In the genomic region with DNA sequence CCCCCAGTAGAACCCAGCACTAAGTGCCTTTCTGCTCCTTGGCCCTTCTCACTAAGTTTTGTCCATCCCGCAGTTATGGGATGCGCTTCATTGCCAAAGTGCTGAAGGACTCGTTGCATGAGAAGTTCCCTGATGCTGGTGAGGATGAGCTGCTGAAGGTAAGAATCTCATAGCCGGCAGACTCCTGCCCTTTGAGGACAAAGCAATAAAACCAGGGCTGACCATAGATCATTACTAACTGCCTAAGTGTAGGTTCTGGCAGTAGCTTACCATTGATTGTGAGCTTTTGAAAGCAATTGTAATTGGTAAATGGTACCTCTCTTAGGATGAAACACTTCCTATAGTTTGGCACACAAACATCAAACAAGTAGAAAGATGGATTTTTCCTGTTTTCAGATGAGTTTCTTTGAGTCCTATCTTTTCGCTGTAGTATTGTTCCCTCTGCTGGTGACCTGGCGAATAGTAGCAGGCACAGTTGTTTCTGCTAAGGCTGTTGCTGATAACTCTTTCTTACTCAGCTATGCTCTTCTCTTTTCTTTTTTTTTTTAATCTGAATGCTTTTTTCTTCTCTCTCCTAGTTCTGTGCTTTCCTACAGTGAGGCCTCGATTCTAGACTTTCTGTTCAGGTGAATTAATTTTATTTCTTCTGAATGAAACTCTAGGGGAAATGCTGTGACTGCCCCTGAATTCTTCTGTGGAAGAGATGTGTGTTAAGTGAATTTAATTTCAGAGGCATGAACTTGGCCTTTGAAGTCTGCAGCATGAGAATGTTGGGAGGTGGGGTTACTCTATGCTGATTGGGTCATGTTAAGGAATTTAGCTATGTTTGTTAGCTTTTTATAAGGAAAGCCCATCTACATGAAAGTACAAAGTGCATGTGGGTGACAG, we compare ENCODE assay signal across 8 cellular contexts. TPM values are rescaled to one million over a fixed set of nuclear protein-coding genes. Genes with fewer than 3 reads are reported as not detected.
DNase-seq lines count a peak whose midpoint lies in the region; ATAC-seq and TF ChIP-seq lines count a peak whose summit lies in the region.

No MANE protein-coding gene starts in this region.

- peaks cover 36% of the 10 kb centered on the region for H3K4me1 Mint-ChIP-seq in CD4-positive, alpha-beta T cell (ENCODE audit: low read depth)

- no peaks in the 10 kb centered on the region for H3K27me3 Mint-ChIP-seq in CD4-positive, alpha-beta T cell

- H3K27ac ChIP-seq in CD4-positive, alpha-beta T cell (ENCODE audit: low read depth, low read length) = no peak overlapping the region
- H3K27ac ChIP-seq in left ventricle myocardium inferior (replicated peaks) = peak overlapping the region; percentile 24

- no peak overlapping the region for H3K4me3 Mint-ChIP-seq in CD4-positive, alpha-beta T cell

- POLR2A ChIA-PET in CD4-positive, alpha-beta T cell (lab: Charles Lee) = interaction anchor here (1.4 to 1.7 kb wide), 3 partner anchors 120 to 189 kb away, joined by 3 to 9 read pairs (median 5); no protein-coding TSS in a partner anchor
- POLR2A ChIA-PET in HEK293T (lab: Yijun Ruan, JAX) = interaction anchor here (0.6 to 1.8 kb wide), 4 partner anchors 12 to 162 kb away, joined by 3 to 10 read pairs (median 3); a partner anchor contains a TSS

- H3K4me1 ChIP-seq in left ventricle myocardium inferior = no peaks in the 10 kb centered on the region

- no peaks in the 10 kb centered on the region for H3K27me3 ChIP-seq in CD4-positive, alpha-beta T cell (ENCODE audit: control insufficient read depth, insufficient read depth, low read length)
- no peaks in the 10 kb centered on the region for H3K27me3 ChIP-seq in left ventricle myocardium inferior (ENCODE audit: low read depth)

- H3K36me3 Mint-ChIP-seq in CD4-positive, alpha-beta T cell (ENCODE audit: low read depth) = peaks cover 97% of the 10 kb centered on the region

- CTCF ChIA-PET in CD4-positive, alpha-beta T cell (lab: Charles Lee) = interaction anchor here (0.5 to 4.8 kb wide), 12 partner anchors 12 to 196 kb away, joined by 3 to 37 read pairs (median 4); no protein-coding TSS in a partner anchor
- CTCF ChIA-PET in HEK293T (lab: Yijun Ruan, JAX) = interaction anchor here (0.6 to 2.8 kb wide), 18 partner anchors 15 to 342 kb away, joined by 3 to 54 read pairs (median 4); a partner anchor contains a TSS

- TF ChIP-seq CTCF in CD4-positive, alpha-beta T cell (IDR thresholded peaks at IDR 0.05) = peak; percentile 80
- TF ChIP-seq CTCF in left ventricle myocardium inferior (IDR thresholded peaks at IDR 0.05; ENCODE audit: borderline replicate concordance) = peak; percentile 77

- H3K27ac Mint-ChIP-seq in CD4-positive, alpha-beta T cell = no peak overlapping the region

- H3K36me3 ChIP-seq in left ventricle myocardium inferior = peaks cover 96% of the 10 kb centered on the region

- H3K4me3 ChIP-seq in left ventricle myocardium inferior = no peak overlapping the region

- peak; percentile 63 for ATAC-seq in CD4-positive, alpha-beta T cell (ENCODE audit: poor library complexity)
- ATAC-seq in GM21515 (IDR thresholded peaks at IDR 0.05; ENCODE audit: unreplicated experiment) = no peak
- ATAC-seq in GM19455 (IDR thresholded peaks at IDR 0.05; ENCODE audit: unreplicated experiment) = no peak

- H3K9me3 ChIP-seq in CD4-positive, alpha-beta T cell (ENCODE audit: control insufficient read depth, low read length) = no peaks in the 10 kb centered on the region
- H3K9me3 ChIP-seq in left ventricle myocardium inferior (replicated peaks) = no peaks in the 10 kb centered on the region

- no peaks in the 10 kb centered on the region for H3K9me3 Mint-ChIP-seq in CD4-positive, alpha-beta T cell

- intact Hi-C loops in CD4-positive, alpha-beta T cell (cut with DNase I, micrococcal nuclease) = loop anchor here (1.0 to 10.0 kb wide), 4 partner anchors 58 to 402 kb away; a partner anchor contains a TSS
- intact Hi-C loops in left ventricle myocardium inferior (cut with micrococcal nuclease) = loop anchor here (5.0 kb wide), 2 partner anchors 120 to 160 kb away; no protein-coding TSS in a partner anchor

- peak; percentile 17 to 49 (median 33) for DNase-seq in CD4-positive, alpha-beta T cell
- DNase-seq in HEK293T (ENCODE audit: extremely low spot score) (peak; percentile 62), SHP77 (lab: John Stamatoyannopoulos, UW) (peak; percentile 4 to 14), amygdala (lab: John Stamatoyannopoulos, UW) (peak in 38 of 56 donors; percentile 3 to 87 (median 34)), left ventricle myocardium inferior (no peak), retina (peak; percentile 50)

TF ChIP-seq in HEK293T, 16 proteins besides CTCF, POLR2A, EP300 and RAD21:
- TF ChIP-seq, protein P1, sequence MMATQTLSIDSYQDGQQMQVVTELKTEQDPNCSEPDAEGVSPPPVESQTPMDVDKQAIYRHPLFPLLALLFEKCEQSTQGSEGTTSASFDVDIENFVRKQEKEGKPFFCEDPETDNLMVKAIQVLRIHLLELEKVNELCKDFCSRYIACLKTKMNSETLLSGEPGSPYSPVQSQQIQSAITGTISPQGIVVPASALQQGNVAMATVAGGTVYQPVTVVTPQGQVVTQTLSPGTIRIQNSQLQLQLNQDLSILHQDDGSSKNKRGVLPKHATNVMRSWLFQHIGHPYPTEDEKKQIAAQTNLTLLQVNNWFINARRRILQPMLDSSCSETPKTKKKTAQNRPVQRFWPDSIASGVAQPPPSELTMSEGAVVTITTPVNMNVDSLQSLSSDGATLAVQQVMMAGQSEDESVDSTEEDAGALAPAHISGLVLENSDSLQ (IDR thresholded peaks at IDR 0.05) = 0 out of 2 replicates have a peak, but pooled peaks have one; percentile 8
- no peak for TF ChIP-seq FOXK2 (IDR thresholded peaks at IDR 0.05)
- no peak for TF ChIP-seq L3MBTL2 (conservative IDR thresholded peaks at IDR 0.05)
- TF ChIP-seq SP1 (IDR thresholded peaks at IDR 0.05) = no peak
- no peak for TF ChIP-seq FOXA1 (IDR thresholded peaks at IDR 0.05)
- TF ChIP-seq HDGF (IDR thresholded peaks at IDR 0.05; ENCODE audit: borderline replicate concordance) = no peak
- TF ChIP-seq ZNF384 (IDR thresholded peaks at IDR 0.05) = peak; percentile 22; the same call in 1 of the 2 replicates
- no peak for TF ChIP-seq BHLHE40 (IDR thresholded peaks at IDR 0.05; ENCODE audit: borderline replicate concordance)
TF ChIP-seq in HEK293T: peak in this region for 2.

RNA-seq across cellular contexts. Expression of a gene that starts 47.4 kb away (rescaled TPM):
- 10 to 100 TPM; 90.7 to 92.4 TPM for total RNA-seq in CD4-positive, alpha-beta T cell
- 24.1 TPM for total RNA-seq in left ventricle myocardium inferior
